ENCODE assay signal across 26 cellular contexts in genomic region chr6:54768542-54768941, GRCh38.
"Had no signal": no experiment of that assay in that cellular context is flagged by ENCODE, and none has a peak within 500 bp of the region (broad histone marks: within the 10 kb centered on the region; RNA-seq: fewer than 3 reads in every experiment).

No MANE protein-coding gene starts in this region.

- H3K36me3 Mint-ChIP-seq: activated CD8-positive, alpha-beta memory T cell treated with anti-CD3 and anti-CD28 coated beads, Interleukin-2, amount 10 ng/mL, durations not matched to agents 7 days and 5 days; activated naive CD4-positive, alpha-beta T cell treated with anti-CD3 and anti-CD28 coated beads, Interleukin-2, amount 50 U/mL, for 72 hours; brain had no signal

- H3K4me1 Mint-ChIP-seq: activated CD8-positive, alpha-beta memory T cell treated with anti-CD3 and anti-CD28 coated beads, Interleukin-2, amount 10 ng/mL, durations not matched to agents 7 days and 5 days; activated naive CD8-positive, alpha-beta T cell treated with anti-CD3 and anti-CD28 coated beads, Interleukin-2, amount 50 U/mL, for 24 hours had no signal

- H3K4me2 ChIP-seq: KMS-11 had no signal

- H3K4me3 ChIP-seq: cardiac muscle cell, Peyer's patch, SJSA1 had no signal

- H3K27ac ChIP-seq: cardiac muscle cell, KMS-11, Peyer's patch, RWPE1, SJSA1 had no signal

- H3K9me3 ChIP-seq: Peyer's patch, SJSA1 had no signal

- H3K27me3 ChIP-seq: cardiac muscle cell, Peyer's patch, SJSA1 had no signal

- H3K4me3 Mint-ChIP-seq: activated CD8-positive, alpha-beta memory T cell treated with anti-CD3 and anti-CD28 coated beads, Interleukin-2, amount 10 ng/mL, durations not matched to agents 7 days and 5 days; activated naive CD8-positive, alpha-beta T cell treated with anti-CD3 and anti-CD28 coated beads, Interleukin-2, amount 50 U/mL, for 24 hours; activated T-cell treated with anti-CD3 and anti-CD28 coated beads, Interleukin-2, amount 50 U/mL, for 24 hours; activated T-helper 1 cell treated with anti-CD3 and anti-CD28 coated beads, Interleukin-12 subunit alpha, Interleukin-12 subunit beta, Interleukin-2, Interleukin-4 antibody, amounts not matched to agents 30 ng/mL and 10 ng/mL and 1 ng/mL, durations not matched to agents 14 hours and 24 hours and 36 hours; brain; T-helper 1 cell treated with Interleukin-12 subunit alpha and Interleukin-12 subunit beta and Interleukin-4 antibody, amounts not matched to agents 30 μg/mL and 1 μg/mL, for 36 hours had no signal

- ATAC-seq: activated CD4-positive, CD25-positive, alpha-beta regulatory T cell treated with anti-CD3 and anti-CD28 coated beads, Interleukin-2, amount 50 U/mL, for 24 hours; activated CD8-positive, alpha-beta memory T cell treated with anti-CD3 and anti-CD28 coated beads, Interleukin-2, amount 10 ng/mL, durations not matched to agents 7 days and 5 days; activated naive CD4-positive, alpha-beta T cell treated with anti-CD3 and anti-CD28 coated beads, Interleukin-2, amount 50 U/mL, for 72 hours; activated naive CD8-positive, alpha-beta T cell treated with anti-CD3 and anti-CD28 coated beads, Interleukin-2, amount 50 U/mL, for 24 hours had no signal

- H3K27me3 Mint-ChIP-seq: activated CD8-positive, alpha-beta memory T cell treated with anti-CD3 and anti-CD28 coated beads, Interleukin-2, amount 10 ng/mL, durations not matched to agents 7 days and 5 days; activated naive CD8-positive, alpha-beta T cell treated with anti-CD3 and anti-CD28 coated beads, Interleukin-2, amount 50 U/mL, for 24 hours; activated T-cell treated with anti-CD3 and anti-CD28 coated beads, Interleukin-2, amount 50 U/mL, for 24 hours; brain had no signal

- H3K9me3 Mint-ChIP-seq: activated T-helper 1 cell treated with anti-CD3 and anti-CD28 coated beads, Interleukin-12 subunit alpha, Interleukin-12 subunit beta, Interleukin-2, Interleukin-4 antibody, amounts not matched to agents 30 ng/mL and 10 ng/mL and 1 ng/mL, durations not matched to agents 14 hours and 24 hours and 36 hours; brain; T-helper 1 cell treated with Interleukin-12 subunit alpha and Interleukin-12 subunit beta and Interleukin-4 antibody, amounts not matched to agents 30 μg/mL and 1 μg/mL, for 36 hours had no signal

- H3K27ac Mint-ChIP-seq: activated CD8-positive, alpha-beta memory T cell treated with anti-CD3 and anti-CD28 coated beads, Interleukin-2, amount 10 ng/mL, durations not matched to agents 7 days and 5 days; activated naive CD4-positive, alpha-beta T cell treated with anti-CD3 and anti-CD28 coated beads, Interleukin-2, amount 50 U/mL, for 72 hours; activated naive CD8-positive, alpha-beta T cell treated with anti-CD3 and anti-CD28 coated beads, Interleukin-2, amount 50 U/mL, for 24 hours; activated T-cell treated with anti-CD3 and anti-CD28 coated beads, Interleukin-2, amount 50 U/mL, for 24 hours; activated T-helper 1 cell treated with anti-CD3 and anti-CD28 coated beads, Interleukin-12 subunit alpha, Interleukin-12 subunit beta, Interleukin-2, Interleukin-4 antibody, amounts not matched to agents 30 ng/mL and 10 ng/mL and 1 ng/mL, durations not matched to agents 14 hours and 24 hours and 36 hours; brain; T-helper 1 cell treated with Interleukin-12 subunit alpha and Interleukin-12 subunit beta and Interleukin-4 antibody, amounts not matched to agents 30 μg/mL and 1 μg/mL, for 36 hours had no signal

- H3K36me3 ChIP-seq: cardiac muscle cell, Peyer's patch, SJSA1 had no signal

- H3K9ac ChIP-seq: KMS-11 had no signal

- H3K4me1 ChIP-seq: Peyer's patch, SJSA1 had no signal

- DNase-seq: activated CD4-positive, alpha-beta T cell treated with anti-CD3 and anti-CD28 coated beads for 4 hours; activated CD4-positive, alpha-beta T cell treated with anti-CD3 and anti-CD28 coated beads, Interleukin-2, amount 50 U/mL, for 4 hours; activated CD8-positive, alpha-beta memory T cell treated with anti-CD3 and anti-CD28 coated beads, Interleukin-2, amount 10 ng/mL, durations not matched to agents 7 days and 5 days; activated effector memory CD4-positive, alpha-beta T cell treated with Interleukin-2 at 50 U/mL for 16 hours; activated naive CD4-positive, alpha-beta T cell treated with Interleukin-2 at 50 U/mL for 16 hours; activated naive CD8-positive, alpha-beta T cell treated with anti-CD3 and anti-CD28 coated beads, Interleukin-2, amount 50 U/mL, for 24 hours; activated T-cell treated with anti-CD3 and anti-CD28 coated beads, Interleukin-2, amount 50 U/mL, for 24 hours; amygdala; NCI-H1092; NCI-H1930; NCI-H2107; NCI-H446; NCI-H524 treated with DMSO at 0.1 percent for 48 hours; NCI-H774; NK-92 treated with Interleukin-12 subunit alpha and Interleukin-12 subunit beta, amount 100 ng/mL, for 24 hours; Peyer's patch; SHP77 had no signal
